ENCODE assay signal across 22 cellular contexts in the genomic region with DNA sequence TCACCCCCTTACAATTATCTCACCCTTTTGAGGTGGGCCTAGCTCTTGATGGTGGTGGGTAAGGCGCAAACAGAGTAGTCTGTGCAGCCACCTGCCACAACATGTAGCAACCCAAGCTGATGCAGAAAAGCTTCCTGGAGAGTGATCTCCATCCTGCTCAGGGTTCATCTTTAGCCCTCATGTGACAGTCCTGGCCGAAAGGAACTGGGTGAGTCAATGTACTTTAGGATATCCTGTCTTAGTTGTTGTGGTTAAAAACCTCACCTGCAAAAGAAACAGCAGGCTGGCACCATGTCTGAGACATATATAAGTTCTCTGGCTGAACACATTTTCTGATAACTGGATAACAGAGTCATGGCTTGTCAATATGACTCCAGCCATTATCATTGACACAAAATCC.
DNase-seq lines count a peak whose midpoint lies in the region; ATAC-seq and TF ChIP-seq lines count a peak whose summit lies in the region.
"Had no signal": no experiment of that assay in that cellular context is flagged by ENCODE, and none has a peak within 500 bp of the region (broad histone marks: within the 10 kb centered on the region; RNA-seq: fewer than 3 reads in every experiment).

No MANE protein-coding gene starts in this region.

- H3K9me3 ChIP-seq in mesenchymal stem cell (ENCODE audit: control insufficient read depth, low read length) (no peaks in the 10 kb centered on the region), mucosa of descending colon (no peaks in the 10 kb centered on the region)
- H3K9me3 ChIP-seq: A549 had no signal

- H3K23ac ChIP-seq in mesenchymal stem cell (ENCODE audit: low read length in 2 of 2) = no peak overlapping the region

- H2AK5ac ChIP-seq in mesenchymal stem cell (ENCODE audit: low read length, severe bottlenecking) = no peak overlapping the region

- H3K9ac ChIP-seq in mesenchymal stem cell (ENCODE audit: low read length) = no peak overlapping the region

- no peak overlapping the region for H3K14ac ChIP-seq in mesenchymal stem cell (ENCODE audit: low read length in 2 of 2)

- peak overlapping the region; percentile 69 for H2BK15ac ChIP-seq in mesenchymal stem cell (ENCODE audit: low read depth, poor library complexity, severe bottlenecking)

- no peak overlapping the region for H3K27ac Mint-ChIP-seq in activated T-helper 17 cell treated with anti-CD3 and anti-CD28 coated beads, Interleukin-2, amount 50 U/mL, for 72 hours
- H3K27ac Mint-ChIP-seq: CD4-positive, alpha-beta memory T cell; T-cell had no signal

- H4K8ac ChIP-seq in mesenchymal stem cell (ENCODE audit: low read length) = no peak overlapping the region

- no peaks in the 10 kb centered on the region for H3K27me3 ChIP-seq in mesenchymal stem cell (ENCODE audit: control insufficient read depth in 1 of 2, insufficient read depth in 1 of 2, low read length in 2 of 2)

- H3K4me1 ChIP-seq in mesenchymal stem cell (ENCODE audit: control insufficient read depth, insufficient read depth, low read depth, low read length) (no peaks in the 10 kb centered on the region), mucosa of descending colon (ENCODE audit: low read depth) (no peaks in the 10 kb centered on the region)
- H3K4me1 ChIP-seq: A549 had no signal

- no peak overlapping the region for H3K18ac ChIP-seq in mesenchymal stem cell (ENCODE audit: low read depth in 1 of 2, low read length in 2 of 2)

- ATAC-seq in GM18867 (IDR thresholded peaks at IDR 0.05; ENCODE audit: unreplicated experiment) (peak; percentile 47), mucosa of descending colon (no peak), GM21390 (IDR thresholded peaks at IDR 0.05; ENCODE audit: unreplicated experiment) (no peak)
- peak; percentile 35 for ATAC-seq in activated T-helper 17 cell treated with anti-CD3 and anti-CD28 coated beads, Interleukin-2, amount 50 U/mL, for 72 hours (replicated peaks)
- ATAC-seq: A549, GM12878 had no signal

- H3K36me3 Mint-ChIP-seq in activated T-helper 17 cell treated with anti-CD3 and anti-CD28 coated beads, Interleukin-2, amount 50 U/mL, for 72 hours (ENCODE audit: low read depth) = no peaks in the 10 kb centered on the region
- H3K36me3 Mint-ChIP-seq: CD4-positive, alpha-beta memory T cell; T-cell had no signal

- H3K4me1 Mint-ChIP-seq in activated T-helper 17 cell treated with anti-CD3 and anti-CD28 coated beads, Interleukin-2, amount 50 U/mL, for 72 hours = no peaks in the 10 kb centered on the region

- no peak overlapping the region for H4K91ac ChIP-seq in mesenchymal stem cell (ENCODE audit: low read length)

- H3K27me3 Mint-ChIP-seq in activated T-helper 17 cell treated with anti-CD3 and anti-CD28 coated beads, Interleukin-2, amount 50 U/mL, for 72 hours = peaks cover 6% of the 10 kb centered on the region

- intact Hi-C loops in mucosa of descending colon (cut with DNase I, micrococcal nuclease) (no loop called here), posterior vena cava (cut with DNase I) (no loop called here)

- no peak overlapping the region for H3K4me3 ChIP-seq in mesenchymal stem cell (ENCODE audit: insufficient read depth in 1 of 2, low read depth in 1 of 2, low read length in 2 of 2)
- H3K4me3 ChIP-seq in mucosa of descending colon = no peak overlapping the region
- H3K4me3 ChIP-seq: A549, GM12878, PC-9 had no signal

- H3K36me3 ChIP-seq in mesenchymal stem cell (ENCODE audit: control insufficient read depth in 1 of 2, insufficient read depth in 2 of 2, low read depth in 1 of 2, low read length in 2 of 2) (no peaks in the 10 kb centered on the region), mucosa of descending colon (ENCODE audit: low read depth) (no peaks in the 10 kb centered on the region)

- no peak overlapping the region for H2BK5ac ChIP-seq in mesenchymal stem cell (ENCODE audit: low read depth, low read length, poor library complexity, severe bottlenecking)

- no peaks in the 10 kb centered on the region for H3K79me1 ChIP-seq in mesenchymal stem cell (replicated peaks; ENCODE audit: low read length, poor library complexity, severe bottlenecking)

- 78% methylated on average over 2 of the region's 2 CpGs for WGBS in mesenchymal stem cell

- H2BK12ac ChIP-seq in mesenchymal stem cell (ENCODE audit: low read length in 2 of 2) = peak overlapping the region in 1 of 2 experiments; percentile 39

- no peak overlapping the region for H2AFZ ChIP-seq in mesenchymal stem cell (ENCODE audit: low read depth, low read length)
- H2AFZ ChIP-seq: PC-9 had no signal

- H3K4ac ChIP-seq in mesenchymal stem cell (ENCODE audit: low read depth in 1 of 2, low read length in 2 of 2) = no peak overlapping the region

- DNase-seq in KG1 (lab: John Stamatoyannopoulos, UW) = peak; percentile 5
- no peak for DNase-seq in mesenchymal stem cell
- DNase-seq in mucosa of descending colon = no peak
- no peak for DNase-seq in posterior vena cava (ENCODE audit: low spot score)
- DNase-seq: C1 segment of cervical spinal cord; CD4-positive, alpha-beta memory T cell; COR-L47; DMS53; HCEC 1CT; NCI-H1092; NCI-H1436 treated with DMSO at 0.1 percent for 48 hours; NCI-H187 treated with DMSO at 0.1 percent for 48 hours; NCI-H526; NCI-H82; PC-9; SHP77; T-cell had no signal

- no peak for TF ChIP-seq CTCF in mucosa of descending colon (IDR thresholded peaks at IDR 0.05)

- H3K27ac ChIP-seq in mesenchymal stem cell (ENCODE audit: low read length, poor library complexity, severe bottlenecking) = no peak overlapping the region
- H3K27ac ChIP-seq: A549, PC-9 had no signal

- H3K9me3 Mint-ChIP-seq in activated T-helper 17 cell treated with anti-CD3 and anti-CD28 coated beads, Interleukin-2, amount 50 U/mL, for 72 hours = no peaks in the 10 kb centered on the region
- H3K9me3 Mint-ChIP-seq: T-cell had no signal

- H3K4me2 ChIP-seq in mesenchymal stem cell (ENCODE audit: low read length, poor library complexity, severe bottlenecking) = no peak overlapping the region
- H3K4me2 ChIP-seq: A549, PC-9 had no signal

- no peak overlapping the region for H2BK120ac ChIP-seq in mesenchymal stem cell (ENCODE audit: low read depth, low read length)

- no peak overlapping the region for H3K4me3 Mint-ChIP-seq in activated T-helper 17 cell treated with anti-CD3 and anti-CD28 coated beads, Interleukin-2, amount 50 U/mL, for 72 hours
- H3K4me3 Mint-ChIP-seq: CD4-positive, alpha-beta memory T cell; T-cell had no signal

Comparison
In these comparisons a context has a peak if more than half of its experiments do, and no peak if none do; other contexts are left out.
1. ATAC-seq: peak in GM18867 (single experiment) and activated T-helper 17 cell treated with anti-CD3 and anti-CD28 coated beads, Interleukin-2, amount 50 U/mL, for 72 hours (single experiment); none in mucosa of descending colon (single experiment) and GM21390 (single experiment).